28 cellular contexts compared by ENCODE assay signal in genomic region chr20:53712212-53712977, GRCh38.
A peak's percentile ranks its signal among the peaks of the same experiment; 100 is the strongest.
DNase-seq lines count a peak whose midpoint lies in the region; ATAC-seq, FAIRE-seq and TF ChIP-seq lines count a peak whose summit lies in the region.
"Had no signal": no experiment of that assay in that cellular context is flagged by ENCODE, and none has a peak within 500 bp of the region (broad histone marks: within the 10 kb centered on the region; RNA-seq: fewer than 3 reads in every experiment).

No MANE protein-coding gene starts in this region.

- H3K79me2 ChIP-seq in K562 (ENCODE audit: control insufficient read depth, insufficient read depth, low read length): no peaks in the 10 kb centered on the region
- H3K79me2 ChIP-seq in neural progenitor cell (ENCODE audit: low read depth): no peaks in the 10 kb centered on the region

- no peaks in the 10 kb centered on the region for H3K27me3 ChIP-seq in K562 (ENCODE audit: control insufficient read depth in 2 of 2, insufficient read depth in 2 of 2, low read length in 2 of 2)
- no peaks in the 10 kb centered on the region for H3K27me3 ChIP-seq in neural progenitor cell
- H3K27me3 ChIP-seq: neutrophil, suprapubic skin, vagina had no signal

- H3K36me3 Mint-ChIP-seq in neural progenitor cell: no peaks in the 10 kb centered on the region
- no peaks in the 10 kb centered on the region for H3K36me3 Mint-ChIP-seq in activated CD4-positive, alpha-beta memory T cell treated with anti-CD3 and anti-CD28 coated beads for 36 hours
- H3K36me3 Mint-ChIP-seq: stimulated activated memory B cell treated with anti-CD40 and anti-IgM and Interleukin-4, amounts not matched to agents 10 μg/mL and 1 μg/mL and 100 μg/mL, for 72 hours had no signal

- H3K9me3 ChIP-seq in K562 (replicated peaks; ENCODE audit: control insufficient read depth, insufficient read depth, low read depth, low read length): no peaks in the 10 kb centered on the region
- H3K9me3 ChIP-seq in neural progenitor cell (ENCODE audit: low read depth): no peaks in the 10 kb centered on the region
- H3K9me3 ChIP-seq: Caco-2, neutrophil, suprapubic skin, vagina had no signal

- intact Hi-C loops in K562 (cut with micrococcal nuclease): no loop called here
- intact Hi-C loops in activated CD4-positive, alpha-beta memory T cell treated with anti-CD3 and anti-CD28 coated beads for 36 hours (cut with micrococcal nuclease): no loop called here

- TF ChIP-seq EP300 in Ishikawa (IDR thresholded peaks at IDR 0.05; ENCODE audit: borderline replicate concordance): no peak
- no peak for TF ChIP-seq EP300 in K562 (IDR thresholded peaks at IDR 0.05; ENCODE audit: low read length)

- H3K4me1 Mint-ChIP-seq in neural progenitor cell: peaks cover 21% of the 10 kb centered on the region
- H3K4me1 Mint-ChIP-seq in activated CD4-positive, alpha-beta memory T cell treated with anti-CD3 and anti-CD28 coated beads for 36 hours (ENCODE audit: low read depth): peaks cover 23% of the 10 kb centered on the region

- POLR2A ChIA-PET in K562 (lab: Yijun Ruan, JAX): interaction anchor here (0.7 to 1.5 kb wide), 2 partner anchors 9 to 103 kb away, joined by 3 to 4 read pairs; no protein-coding TSS in a partner anchor
- POLR2A ChIA-PET in activated CD4-positive, alpha-beta memory T cell treated with anti-CD3 and anti-CD28 coated beads for 36 hours (lab: Charles Lee): no interaction called here

- no peak overlapping the region for H3K4me3 ChIP-seq in K562
- no peak overlapping the region for H3K4me3 ChIP-seq in neural progenitor cell
- H3K4me3 ChIP-seq: suprapubic skin, vagina had no signal

- peaks cover 1 to 10% of the 10 kb centered on the region in 2 experiments; a peak in 4 of 5 replicates for H3K4me1 ChIP-seq in K562 (replicated peaks in 1 of 2; ENCODE audit: control insufficient read depth in 2 of 2, insufficient read depth in 2 of 2, low read length in 2 of 2)
- peaks cover 29% of the 10 kb centered on the region for H3K4me1 ChIP-seq in neural progenitor cell

- H3K36me3 ChIP-seq in K562 (ENCODE audit: control insufficient read depth, insufficient read depth, low read length) (no peaks in the 10 kb centered on the region), neural progenitor cell (no peaks in the 10 kb centered on the region)
- H3K36me3 ChIP-seq: neutrophil, suprapubic skin, vagina had no signal

- WGBS in K562 (ENCODE audit: insufficient coverage, low coverage, missing lambda C conversion rate): 78% methylated on average over 17 of the region's 17 CpGs

- CTCF ChIA-PET in K562 (lab: Yijun Ruan, JAX; ENCODE audit: low intra/inter-chr PET ratio): no interaction called here
- CTCF ChIA-PET in activated CD4-positive, alpha-beta memory T cell treated with anti-CD3 and anti-CD28 coated beads for 36 hours (lab: Charles Lee): no interaction called here

- no peak overlapping the region for H3K4me2 ChIP-seq in K562 (ENCODE audit: insufficient read depth, low read length)
- H3K4me2 ChIP-seq in neural progenitor cell: peak overlapping the region; percentile 5
- H3K4me2 ChIP-seq: KMS-11 had no signal

- no peak for ATAC-seq in K562
- ATAC-seq: stimulated activated memory B cell treated with anti-CD40 and anti-IgM and Interleukin-4, amounts not matched to agents 10 μg/mL and 1 μg/mL and 100 μg/mL, for 72 hours had no signal

- no peaks in the 10 kb centered on the region for H3K9me1 ChIP-seq in K562 (ENCODE audit: control insufficient read depth, insufficient read depth, low read length)

- no peaks in the 10 kb centered on the region for H3K9me3 Mint-ChIP-seq in neural progenitor cell
- H3K9me3 Mint-ChIP-seq in activated CD4-positive, alpha-beta memory T cell treated with anti-CD3 and anti-CD28 coated beads for 36 hours: no peaks in the 10 kb centered on the region
- H3K9me3 Mint-ChIP-seq: activated CD4-positive, alpha-beta memory T cell treated with anti-CD3 and anti-CD28 coated beads, Interleukin-2, amount 10 ng/mL, durations not matched to agents 7 days and 5 days; activated naive CD8-positive, alpha-beta T cell treated with anti-CD3 and anti-CD28 coated beads, Interleukin-2, amount 10 ng/mL, durations not matched to agents 7 days and 5 days; dendritic cell treated with granulocyte-macrophage colony-stimulating factor and Interleukin-4, amounts not matched to agents 40 ng/mL and 50 ng/mL, for 4 days had no signal

- TF ChIP-seq RAD21 in Ishikawa (IDR thresholded peaks at IDR 0.05; ENCODE audit: low read depth) (no peak), K562 (CRISPR knock-in tag; conservative IDR thresholded peaks at IDR 0.05 in 1 of 2, IDR thresholded peaks at IDR 0.05 in 1 of 2) (no peak)

- peak; percentile 76 for DNase-seq in DMS79 (lab: John Stamatoyannopoulos, UW)
- DNase-seq in K562 (ENCODE audit: extremely low read depth in 1 of 4, low spot score in 3 of 4): no peak
- peak; percentile 30 for DNase-seq in neural progenitor cell (ENCODE audit: low spot score)
- no peak for DNase-seq in dermis blood vessel endothelial cell
- no peak for DNase-seq in NCI-H1417 treated with DMSO at 0.1 percent for 48 hours (lab: John Stamatoyannopoulos, UW)
- no peak for DNase-seq in activated CD4-positive, alpha-beta memory T cell treated with anti-CD3 and anti-CD28 coated beads for 36 hours
- DNase-seq in GF-D8 (lab: John Stamatoyannopoulos, UW): no peak
- DNase-seq: activated CD4-positive, alpha-beta memory T cell treated with anti-CD3 and anti-CD28 coated beads, Interleukin-2, amount 10 ng/mL, durations not matched to agents 7 days and 5 days; activated effector memory CD4-positive, alpha-beta T cell treated with Interleukin-2 at 50 U/mL for 16 hours; activated naive CD8-positive, alpha-beta T cell treated with anti-CD3 and anti-CD28 coated beads, Interleukin-2, amount 10 ng/mL, durations not matched to agents 7 days and 5 days; Caco-2; central memory CD4-positive, alpha-beta T cell; glutamatergic neuron; NCI-H187 treated with DMSO at 0.1 percent for 48 hours; NCI-H345; NCI-H82; OCI-M1; retina; Right ventricle myocardium superior; stimulated activated CD4-positive, alpha-beta T cell treated with anti-CD3 and anti-CD28 coated beads, Interleukin-2, amount 100 ng/mL, for 48 hours; T-helper 9 cell had no signal

- H3K27me3 Mint-ChIP-seq in neural progenitor cell (ENCODE audit: insufficient read depth, low read depth): no peaks in the 10 kb centered on the region
- no peaks in the 10 kb centered on the region for H3K27me3 Mint-ChIP-seq in activated CD4-positive, alpha-beta memory T cell treated with anti-CD3 and anti-CD28 coated beads for 36 hours
- H3K27me3 Mint-ChIP-seq: activated CD4-positive, alpha-beta memory T cell treated with anti-CD3 and anti-CD28 coated beads, Interleukin-2, amount 10 ng/mL, durations not matched to agents 7 days and 5 days; activated naive CD8-positive, alpha-beta T cell treated with anti-CD3 and anti-CD28 coated beads, Interleukin-2, amount 10 ng/mL, durations not matched to agents 7 days and 5 days; dendritic cell treated with granulocyte-macrophage colony-stimulating factor and Interleukin-4, amounts not matched to agents 40 ng/mL and 50 ng/mL, for 4 days; stimulated activated memory B cell treated with anti-CD40 and anti-IgM and Interleukin-4, amounts not matched to agents 10 μg/mL and 1 μg/mL and 100 μg/mL, for 72 hours had no signal

- no peak overlapping the region for H3K4me3 Mint-ChIP-seq in neural progenitor cell
- H3K4me3 Mint-ChIP-seq in activated CD4-positive, alpha-beta memory T cell treated with anti-CD3 and anti-CD28 coated beads for 36 hours: no peak overlapping the region
- H3K4me3 Mint-ChIP-seq: activated CD4-positive, alpha-beta memory T cell treated with anti-CD3 and anti-CD28 coated beads, Interleukin-2, amount 10 ng/mL, durations not matched to agents 7 days and 5 days; activated naive CD8-positive, alpha-beta T cell treated with anti-CD3 and anti-CD28 coated beads, Interleukin-2, amount 10 ng/mL, durations not matched to agents 7 days and 5 days; dendritic cell treated with granulocyte-macrophage colony-stimulating factor and Interleukin-4, amounts not matched to agents 40 ng/mL and 50 ng/mL, for 4 days; stimulated activated memory B cell treated with anti-CD40 and anti-IgM and Interleukin-4, amounts not matched to agents 10 μg/mL and 1 μg/mL and 100 μg/mL, for 72 hours had no signal

- H2AFZ ChIP-seq in K562 (ENCODE audit: low read depth, low read length) (peak overlapping the region; percentile 34), neural progenitor cell (replicated peaks) (no peak overlapping the region)

- no peak overlapping the region for H3K27ac ChIP-seq in K562 (ENCODE audit: extremely low read depth, low read depth, low read length)
- no peak overlapping the region for H3K27ac ChIP-seq in neural progenitor cell
- H3K27ac ChIP-seq: KMS-11, neutrophil, suprapubic skin, vagina had no signal

- H3K27ac Mint-ChIP-seq in neural progenitor cell: peak overlapping the region; percentile 21
- H3K27ac Mint-ChIP-seq in activated CD4-positive, alpha-beta memory T cell treated with anti-CD3 and anti-CD28 coated beads for 36 hours: no peak overlapping the region
- H3K27ac Mint-ChIP-seq: activated CD4-positive, alpha-beta memory T cell treated with anti-CD3 and anti-CD28 coated beads, Interleukin-2, amount 10 ng/mL, durations not matched to agents 7 days and 5 days had no signal

- no peaks in the 10 kb centered on the region for H4K20me1 ChIP-seq in K562 (replicated peaks; ENCODE audit: control insufficient read depth, insufficient read depth, low read length)
- no peaks in the 10 kb centered on the region for H4K20me1 ChIP-seq in neural progenitor cell (ENCODE audit: low read depth)

- no peak for TF ChIP-seq CTCF in K562 (IDR thresholded peaks at IDR 0.05 in 2 of 3, conservative IDR thresholded peaks at IDR 0.05 in 1 of 3; ENCODE audit: insufficient read depth in 2 of 3, low read depth in 1 of 3, low read length in 3 of 3)
- TF ChIP-seq CTCF in neural progenitor cell (IDR thresholded peaks at IDR 0.05): no peak

- BruUV-seq in K562 (replicated peaks; lab: Mats Ljungman, UMichigan): no TSS peak

- in situ Hi-C loops in K562 (cut with MboI): no loop called here

- H3K9ac ChIP-seq in K562 (ENCODE audit: insufficient read depth in 1 of 2, low read depth in 2 of 2, low read length in 2 of 2) (no peak overlapping the region), neural progenitor cell (no peak overlapping the region)
- H3K9ac ChIP-seq: KMS-11 had no signal

- H3F3A ChIP-seq in neural progenitor cell (ENCODE audit: low read depth): peaks cover 20% of the 10 kb centered on the region

- no peak for FAIRE-seq in K562 (lab: Jason Lieb, UNC)

- no peak for TF ChIP-seq POLR2A in K562 (conservative IDR thresholded peaks at IDR 0.05)

TF ChIP-seq in Ishikawa, 13 proteins besides CTCF, POLR2A, EP300 and RAD21:
- no peak for TF ChIP-seq YY1 (IDR thresholded peaks at IDR 0.05; ENCODE audit: low read depth)
- 0 out of 2 replicates have a peak, but pooled peaks have one; percentile 27 for TF ChIP-seq CEBPB (IDR thresholded peaks at IDR 0.05)

Comparison
In these comparisons a context has a peak if more than half of its experiments do, and no peak if none do; other contexts are left out.
1. DNase-seq: peak in DMS79 (single experiment) and neural progenitor cell (single experiment); none in K562 (0 of 4), dermis blood vessel endothelial cell (single experiment), NCI-H1417 treated with DMSO at 0.1 percent for 48 hours (single experiment), activated CD4-positive, alpha-beta memory T cell treated with anti-CD3 and anti-CD28 coated beads for 36 hours (single experiment) and GF-D8 (single experiment).